ENCODE assay signal across 8 cellular contexts in the genomic region with DNA sequence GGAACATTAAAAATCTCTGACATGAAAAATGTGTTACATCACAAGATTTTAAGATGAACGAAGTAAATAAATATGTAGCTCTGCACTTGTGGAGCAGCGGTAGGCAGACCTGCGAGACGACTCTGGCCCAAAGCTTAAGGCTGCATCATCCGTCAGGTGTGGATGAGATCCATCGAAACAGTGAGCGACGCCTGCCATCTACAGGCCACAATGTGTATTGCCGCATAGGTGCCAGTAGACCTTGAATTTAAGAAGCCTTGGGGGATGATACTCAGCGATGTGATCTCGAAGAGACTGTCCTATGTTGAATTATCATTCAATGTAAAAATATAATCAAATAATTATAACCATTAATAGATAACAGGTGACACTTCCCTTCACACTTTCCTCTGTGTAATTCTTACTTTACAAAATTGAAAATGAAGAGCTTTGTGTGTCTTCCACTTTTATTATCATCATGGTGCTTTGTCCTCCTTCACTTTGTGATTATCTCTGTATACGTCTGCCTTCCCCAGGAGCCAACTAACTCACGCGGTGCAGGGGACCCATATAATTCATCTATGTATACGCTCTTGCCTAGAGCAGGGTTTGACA.
DNase-seq lines count a peak whose midpoint lies in the region; ATAC-seq, FAIRE-seq and TF ChIP-seq lines count a peak whose summit lies in the region.

No MANE protein-coding gene starts in this region.

- H3K79me2 ChIP-seq in endothelial cell of umbilical vein (ENCODE audit: control insufficient read depth, insufficient read depth, low read length): no peaks in the 10 kb centered on the region

- H3K9me3 ChIP-seq in endothelial cell of umbilical vein (replicated peaks; ENCODE audit: control insufficient read depth, insufficient read depth, low read length): no peaks in the 10 kb centered on the region

- H2AFZ ChIP-seq in endothelial cell of umbilical vein (ENCODE audit: low read depth, low read length): no peak overlapping the region

- CTCF ChIA-PET in endothelial cell of umbilical vein (lab: Charles Lee): interaction anchor here (0.6 to 2.8 kb wide), 31 partner anchors 10 to 1922 kb away, joined by 3 to 26 read pairs (median 4); a partner anchor contains a TSS

- in situ Hi-C loops in Caki2 (cut with HindIII; ENCODE audit: low pct_unique_long_range_greater_than_20kb, low sequenced_read_pairs): no loop called here

- intact Hi-C loops in endothelial cell of umbilical vein (cut with micrococcal nuclease): loop anchor here (1.0 to 10.0 kb wide), 6 partner anchors 591 to 1214 kb away; no protein-coding TSS in a partner anchor

- H3K4me1 ChIP-seq in endothelial cell of umbilical vein (ENCODE audit: control insufficient read depth, extremely low read depth, insufficient read depth, low read length): no peaks in the 10 kb centered on the region

- BruUV-seq in endothelial cell of umbilical vein (replicated peaks; lab: Mats Ljungman, UMichigan): no TSS peak

- DNase-seq in Caki2 (ENCODE audit: low read depth) (peak; percentile 37), GM20000 (ENCODE audit: low spot score) (peak; percentile 70), NCI-H82 treated with DMSO at 0.1 percent for 48 hours (lab: John Stamatoyannopoulos, UW; ENCODE audit: unreplicated experiment) (peak; percentile 8), endothelial cell of umbilical vein (ENCODE audit: low read depth, low spot score) (peak; percentile 78), myocyte (ENCODE audit: low read depth) (peak; percentile 61)
- peak; percentile 19 to 20 for DNase-seq in activated CD8-positive, alpha-beta memory T cell treated with anti-CD3 and anti-CD28 coated beads for 4 hours (ENCODE audit: low read depth in 2 of 2)
- peak; percentile 12 to 52 for DNase-seq in stimulated activated CD8-positive, alpha-beta memory T cell treated with anti-CD3 and anti-CD28 coated beads, Interleukin-7, amount 100 ng/mL, for 1 hour (ENCODE audit: low read depth in 2 of 2)

- no peak overlapping the region for H3K4me2 ChIP-seq in endothelial cell of umbilical vein (ENCODE audit: insufficient read depth, low read length)

- no peak overlapping the region for H3K9ac ChIP-seq in endothelial cell of umbilical vein (replicated peaks; ENCODE audit: extremely low read depth, insufficient read depth, low read length)

- H3K27me3 ChIP-seq in endothelial cell of umbilical vein (ENCODE audit: control insufficient read depth in 2 of 2, insufficient read depth in 2 of 2, low read length in 2 of 2): no peaks in the 10 kb centered on the region

- dilution Hi-C loops in endothelial cell of umbilical vein (cut with MboI; ENCODE audit: extremely low pct_ligation_motif_present, low sequenced_read_pairs): no loop called here

- peak; percentile 85 for FAIRE-seq in endothelial cell of umbilical vein (lab: Jason Lieb, UNC)

- ATAC-seq in HG03565 (IDR thresholded peaks at IDR 0.05; ENCODE audit: unreplicated experiment): peak; percentile 98

- H3K9me1 ChIP-seq in endothelial cell of umbilical vein (replicated peaks; ENCODE audit: control insufficient read depth, extremely low read depth, insufficient read depth, low read length): no peaks in the 10 kb centered on the region

- TF ChIP-seq POLR2A in endothelial cell of umbilical vein (IDR thresholded peaks at IDR 0.05; ENCODE audit: low read depth, low read length): no peak

- no peak overlapping the region for H3K4me3 ChIP-seq in endothelial cell of umbilical vein (replicated peaks in 1 of 3; ENCODE audit: insufficient read depth in 1 of 3, low read depth in 1 of 3, low read length in 3 of 3)

- no peak overlapping the region for H3K27ac ChIP-seq in endothelial cell of umbilical vein (ENCODE audit: insufficient read depth, low read depth, low read length)

- TF ChIP-seq CTCF in GM20000 (IDR thresholded peaks at IDR 0.05; ENCODE audit: extremely low read depth, missing control alignments) (peak; percentile 93), endothelial cell of umbilical vein (IDR thresholded peaks at IDR 0.05; ENCODE audit: extremely low read depth in 1 of 2, insufficient read depth in 1 of 2, low read depth in 1 of 2, low read length in 2 of 2) (peak; percentile 76 to 80)

- POLR2A ChIA-PET in endothelial cell of umbilical vein (lab: Charles Lee): no interaction called here

- no peaks in the 10 kb centered on the region for H3K36me3 ChIP-seq in endothelial cell of umbilical vein (ENCODE audit: control insufficient read depth in 2 of 2, extremely low read depth in 1 of 2, insufficient read depth in 2 of 2, low read length in 2 of 2)

- no peaks in the 10 kb centered on the region for H4K20me1 ChIP-seq in endothelial cell of umbilical vein (replicated peaks; ENCODE audit: control insufficient read depth, extremely low read depth, insufficient read depth, low read length)

TF ChIP-seq in endothelial cell of umbilical vein, 7 proteins besides CTCF, POLR2A, EP300 and RAD21:
- TF ChIP-seq MYC (IDR thresholded peaks at IDR 0.05; ENCODE audit: low read depth, low read length) (no peak), JUN (IDR thresholded peaks at IDR 0.05; ENCODE audit: borderline replicate concordance, insufficient read depth, insufficient read length, low read depth) (no peak), POLR2AphosphoS5 (IDR thresholded peaks at IDR 0.05; ENCODE audit: insufficient read depth, low read depth, low read length) (no peak), EZH2 (IDR thresholded peaks at IDR 0.05; ENCODE audit: borderline replicate concordance, low read depth, low read length, severe bottlenecking) (no peak)
- TF ChIP-seq, protein P1, sequence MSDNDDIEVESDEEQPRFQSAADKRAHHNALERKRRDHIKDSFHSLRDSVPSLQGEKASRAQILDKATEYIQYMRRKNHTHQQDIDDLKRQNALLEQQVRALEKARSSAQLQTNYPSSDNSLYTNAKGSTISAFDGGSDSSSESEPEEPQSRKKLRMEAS (IDR thresholded peaks at IDR 0.05; ENCODE audit: insufficient read depth, insufficient read length): no peak

Comparison
In these comparisons a context has a peak if more than half of its experiments do, and no peak if none do; other contexts are left out.
1. DNase-seq: peak in every context shown above with its lines; median percentile 78 in endothelial cell of umbilical vein; 70 in GM20000; 61 in myocyte; 37 in Caki2; 32 in stimulated activated CD8-positive, alpha-beta memory T cell treated with anti-CD3 and anti-CD28 coated beads, Interleukin-7, amount 100 ng/mL, for 1 hour; 20 in activated CD8-positive, alpha-beta memory T cell treated with anti-CD3 and anti-CD28 coated beads for 4 hours; 8 in NCI-H82 treated with DMSO at 0.1 percent for 48 hours.